Comparison of ENCODE assay signal across 8 cellular contexts in genomic region chr12:4855121-4855924, GRCh38. TPM values are rescaled to one million over a fixed set of nuclear protein-coding genes. Genes with fewer than 3 reads are reported as not detected.
A peak's percentile ranks its signal among the peaks of the same experiment; 100 is the strongest.
DNase-seq lines count a peak whose midpoint lies in the region; ATAC-seq and TF ChIP-seq lines count a peak whose summit lies in the region.

No MANE protein-coding gene starts in this region.

- H3K4me3 ChIP-seq in body of pancreas (no peak overlapping the region), iPS DF 6.9 (ENCODE audit: low read length) (no peak overlapping the region), smooth muscle cell (no peak overlapping the region)

- H3K9me3 ChIP-seq in CD4-positive, alpha-beta T cell (ENCODE audit: control insufficient read depth, low read length): no peaks in the 10 kb centered on the region
- H3K9me3 ChIP-seq in body of pancreas: no peaks in the 10 kb centered on the region
- H3K9me3 ChIP-seq in iPS DF 6.9 (ENCODE audit: control insufficient read depth, insufficient read depth, low read length): no peaks in the 10 kb centered on the region
- no peaks in the 10 kb centered on the region for H3K9me3 ChIP-seq in smooth muscle cell (replicated peaks; ENCODE audit: low read depth)

- CTCF ChIA-PET in CD4-positive, alpha-beta T cell (lab: Charles Lee): interaction anchor here (0.6 to 1.4 kb wide), 4 partner anchors 30 to 78 kb away, joined by 3 read pairs; no protein-coding TSS in a partner anchor

- H3K79me2 ChIP-seq in smooth muscle cell (ENCODE audit: low read depth): no peaks in the 10 kb centered on the region

- peak; percentile 71 for ATAC-seq in CD4-positive, alpha-beta T cell (ENCODE audit: poor library complexity)
- ATAC-seq in GM21825 (IDR thresholded peaks at IDR 0.05; ENCODE audit: unreplicated experiment): peak; percentile 48
- ATAC-seq in body of pancreas: peak; percentile 59
- ATAC-seq in HG02970 (IDR thresholded peaks at IDR 0.05; ENCODE audit: low FRiP score, unreplicated experiment): no peak

- peak; percentile 84 for TF ChIP-seq CTCF in CD4-positive, alpha-beta T cell (IDR thresholded peaks at IDR 0.05)
- TF ChIP-seq CTCF in body of pancreas (IDR thresholded peaks at IDR 0.05) (peak; percentile 63 to 78 (median 70)), smooth muscle cell (IDR thresholded peaks at IDR 0.05; ENCODE audit: borderline replicate concordance, insufficient read depth, poor library complexity, severe bottlenecking) (peak; percentile 76)

- no peak overlapping the region for H3K27ac Mint-ChIP-seq in CD4-positive, alpha-beta T cell

- no peaks in the 10 kb centered on the region for H4K20me1 ChIP-seq in smooth muscle cell (ENCODE audit: low read depth)

- no peaks in the 10 kb centered on the region for H3F3A ChIP-seq in smooth muscle cell (ENCODE audit: low read depth)

- H3K36me3 ChIP-seq in body of pancreas (replicated peaks in 1 of 2; ENCODE audit: insufficient read depth in 1 of 2, low read depth in 2 of 2): no peaks in the 10 kb centered on the region
- no peaks in the 10 kb centered on the region for H3K36me3 ChIP-seq in iPS DF 6.9 (ENCODE audit: control insufficient read depth, insufficient read depth, low read length)
- no peaks in the 10 kb centered on the region for H3K36me3 ChIP-seq in smooth muscle cell (ENCODE audit: low read depth)

- peaks cover 13% of the 10 kb centered on the region for H3K4me1 ChIP-seq in body of pancreas
- H3K4me1 ChIP-seq in iPS DF 6.9 (ENCODE audit: control insufficient read depth, insufficient read depth, low read length): peaks cover 8% of the 10 kb centered on the region; the same call in 1 of the 2 replicates
- peaks cover 11% of the 10 kb centered on the region for H3K4me1 ChIP-seq in smooth muscle cell (ENCODE audit: low read depth)

- H3K4me1 Mint-ChIP-seq in CD4-positive, alpha-beta T cell (ENCODE audit: low read depth): peaks cover 17% of the 10 kb centered on the region

- peaks cover 21% of the 10 kb centered on the region for H3K27me3 Mint-ChIP-seq in CD4-positive, alpha-beta T cell

- H3K4me2 ChIP-seq in smooth muscle cell: no peak overlapping the region

- no peak overlapping the region for H3K4me3 Mint-ChIP-seq in CD4-positive, alpha-beta T cell

- no peak overlapping the region for H3K27ac ChIP-seq in CD4-positive, alpha-beta T cell (ENCODE audit: low read depth, low read length)
- H3K27ac ChIP-seq in body of pancreas (no peak overlapping the region), iPS DF 6.9 (ENCODE audit: low read length) (no peak overlapping the region), smooth muscle cell (ENCODE audit: low read depth) (no peak overlapping the region)

- 31 to 47% methylated on average over 10 to 14 of the region's 14 CpGs for WGBS in body of pancreas, 2 donors
- whole genome bisulfite sequencing in iPS DF 6.9 (ENCODE audit: insufficient coverage, insufficient read length): no CpG with 5 or more reads among the region's 14 CpGs
- 45% methylated on average over 14 of the region's 14 CpGs for WGBS in smooth muscle cell (ENCODE audit: low lambda C conversion rate)

- H3K9me3 Mint-ChIP-seq in CD4-positive, alpha-beta T cell: no peaks in the 10 kb centered on the region

- POLR2A ChIA-PET in CD4-positive, alpha-beta T cell (lab: Charles Lee): no interaction called here

- peak in 8 of 10 experiments; percentile 8 to 39 (median 20) for DNase-seq in CD4-positive, alpha-beta T cell
- peak; percentile 93 for DNase-seq in NCI-H1694 treated with DMSO at 0.1 percent for 48 hours (lab: John Stamatoyannopoulos, UW)
- DNase-seq in SW480 (ENCODE audit: low spot score): peak; percentile 86
- peak; percentile 62 to 80 (median 63) for DNase-seq in body of pancreas
- DNase-seq in iPS DF 6.9 (ENCODE audit: low read depth, low spot score): peak; percentile 71
- no peak for DNase-seq in smooth muscle cell (lab: John Stamatoyannopoulos, UW; ENCODE audit: unreplicated experiment)

- H3K27me3 ChIP-seq in CD4-positive, alpha-beta T cell (ENCODE audit: control insufficient read depth, insufficient read depth, low read length): no peaks in the 10 kb centered on the region
- H3K27me3 ChIP-seq in body of pancreas (no peaks in the 10 kb centered on the region), iPS DF 6.9 (ENCODE audit: control insufficient read depth, insufficient read depth, low read length) (peaks cover 2% of the 10 kb centered on the region; the same call in 1 of the 2 replicates), smooth muscle cell (ENCODE audit: low read depth) (peaks cover 28% of the 10 kb centered on the region)

- no peak for TF ChIP-seq POLR2A in body of pancreas (IDR thresholded peaks at IDR 0.05)

- intact Hi-C loops in CD4-positive, alpha-beta T cell (cut with DNase I, micrococcal nuclease): loop anchor here (5.0 to 10.0 kb wide), 5 partner anchors 147 to 942 kb away; no protein-coding TSS in a partner anchor
- intact Hi-C loops in body of pancreas (cut with DNase I): loop anchor here (10.0 kb wide), 2 partner anchors 149 to 229 kb away; no protein-coding TSS in a partner anchor

- no peaks in the 10 kb centered on the region for H3K36me3 Mint-ChIP-seq in CD4-positive, alpha-beta T cell (ENCODE audit: low read depth)

- H3K9ac ChIP-seq in smooth muscle cell (ENCODE audit: low read depth): no peak overlapping the region

- H2AFZ ChIP-seq in smooth muscle cell (ENCODE audit: low read depth): no peak overlapping the region

RNA-seq across cellular contexts. Expression of gene KCNA1, which starts 54.4 kb away (rescaled TPM):
- not detected for total RNA-seq in CD4-positive, alpha-beta T cell
- under 1 TPM in 1 of 2 donors, not detected in 1; under 0.01 TPM for total RNA-seq in body of pancreas
- not detected in 2 replicates for total RNA-seq in smooth muscle cell
- not detected in 2 replicates for polyA plus RNA-seq in smooth muscle cell
